ENCODE assay signal across 12 cellular contexts in the genomic region with DNA sequence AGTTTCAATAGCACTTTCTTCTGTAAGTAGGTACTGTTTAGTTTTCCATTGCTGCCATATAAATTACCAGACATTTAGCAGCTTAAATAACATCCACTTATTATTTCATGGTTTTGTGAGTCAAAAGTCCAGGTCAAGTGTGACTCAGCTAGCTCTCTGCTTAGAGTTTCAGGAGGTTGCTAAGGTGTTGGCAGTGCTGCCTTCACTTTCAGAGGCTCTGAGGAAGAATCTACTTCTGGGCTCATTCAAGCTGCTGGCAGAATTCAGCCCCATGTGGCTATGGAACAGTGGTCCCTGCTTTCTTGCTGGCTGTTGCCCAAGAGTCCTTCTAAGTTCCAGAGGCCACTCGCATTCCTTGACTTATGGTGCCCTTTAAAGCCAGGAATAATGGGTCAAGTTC. TPM values are rescaled to one million over a fixed set of nuclear protein-coding genes. Genes with fewer than 3 reads are reported as not detected.
DNase-seq lines count a peak whose midpoint lies in the region; ATAC-seq and TF ChIP-seq lines count a peak whose summit lies in the region.
"Had no signal": no experiment of that assay in that cellular context is flagged by ENCODE, and none has a peak within 500 bp of the region (broad histone marks: within the 10 kb centered on the region; RNA-seq: fewer than 3 reads in every experiment).

No MANE protein-coding gene starts in this region.

- intact Hi-C loops in upper lobe of right lung (cut with DNase I), result no loop called here

- no peaks in the 10 kb centered on the region for H3K4me1 ChIP-seq in upper lobe of right lung
- H3K4me1 ChIP-seq: BLaER1 treated with 17β-estradiol and CSF1 and Interleukin-3, amounts not matched to agents 10 nM and 100 nM had no signal

- DNase-seq in A172 (ENCODE audit: low spot score), result peak; percentile 48
- DNase-seq in RKO (ENCODE audit: low spot score), result peak; percentile 30
- DNase-seq in fibroblast of the aortic adventitia (ENCODE audit: low read depth), result peak; percentile 68
- DNase-seq in cortex of kidney (lab: John Stamatoyannopoulos, UW), result no peak
- no peak for DNase-seq in upper lobe of right lung
- DNase-seq: NCI-H1694 treated with DMSO at 0.1 percent for 48 hours, stomach had no signal

- no peaks in the 10 kb centered on the region for H3K36me3 ChIP-seq in upper lobe of right lung

- H3K27ac ChIP-seq in upper lobe of right lung, result no peak overlapping the region
- H3K27ac ChIP-seq: BLaER1 treated with 17β-estradiol and CSF1 and Interleukin-3, amounts not matched to agents 10 nM and 100 nM; HL-60; stomach had no signal

- no peak for TF ChIP-seq CTCF in fibroblast of the aortic adventitia (IDR thresholded peaks at IDR 0.05; ENCODE audit: insufficient read depth, low read length)
- no peak for TF ChIP-seq CTCF in upper lobe of right lung (IDR thresholded peaks at IDR 0.05)

- no peaks in the 10 kb centered on the region for H3K27me3 ChIP-seq in upper lobe of right lung
- H3K27me3 ChIP-seq: BLaER1 treated with 17β-estradiol and CSF1 and Interleukin-3, amounts not matched to agents 10 nM and 100 nM; stomach had no signal

- no peaks in the 10 kb centered on the region for H3K9me3 ChIP-seq in upper lobe of right lung
- H3K9me3 ChIP-seq: BLaER1 treated with 17β-estradiol and CSF1 and Interleukin-3, amounts not matched to agents 10 nM and 100 nM; stomach had no signal

- ATAC-seq in GM19463 (IDR thresholded peaks at IDR 0.05; ENCODE audit: unreplicated experiment), result peak; percentile 80
- ATAC-seq in HG03354 (IDR thresholded peaks at IDR 0.05; ENCODE audit: poor library complexity, severe bottlenecking, unreplicated experiment), result no peak
- ATAC-seq in GM19455 (IDR thresholded peaks at IDR 0.05; ENCODE audit: unreplicated experiment), result no peak
- no peak for ATAC-seq in upper lobe of right lung

- H3K4me3 ChIP-seq in fibroblast of the aortic adventitia (ENCODE audit: low read depth, low read length) (no peak overlapping the region), upper lobe of right lung (no peak overlapping the region)
- H3K4me3 ChIP-seq: BLaER1 treated with 17β-estradiol and CSF1 and Interleukin-3, amounts not matched to agents 10 nM and 100 nM; stomach had no signal

RNA-seq across cellular contexts. Expression of a gene that starts 4.5 kb away (rescaled TPM):
- 0.55 and 0.69 TPM in 2 replicates for total RNA-seq in A172 (2014; rRNA removed; shearing (Covaris generic))
- total RNA-seq in fibroblast of the aortic adventitia (ENCODE audit: low replicate concordance) (5.1 and 11.0 TPM in 2 replicates), upper lobe of right lung (10.3 TPM)

Comparison
In these comparisons a context has a peak if more than half of its experiments do, and no peak if none do; other contexts are left out.
1. DNase-seq: peak in A172 (single experiment), RKO (single experiment) and fibroblast of the aortic adventitia (single experiment); none in cortex of kidney (single experiment) and upper lobe of right lung (single experiment).